Comparison of ENCODE assay signal across 19 cellular contexts in genomic region chr1:213997031-213997771, GRCh38. TPM values are rescaled to one million over a fixed set of nuclear protein-coding genes. Genes with fewer than 3 reads are reported as not detected.
DNase-seq lines count a peak whose midpoint lies in the region; ATAC-seq and TF ChIP-seq lines count a peak whose summit lies in the region.
"Had no signal": no experiment of that assay in that cellular context is flagged by ENCODE, and none has a peak within 500 bp of the region (broad histone marks: within the 10 kb centered on the region; RNA-seq: fewer than 3 reads in every experiment).

No MANE protein-coding gene starts in this region.

- H3K4me3 ChIP-seq in fibroblast of lung (replicated peaks in 1 of 4; ENCODE audit: control extremely low read depth in 1 of 4, insufficient read depth in 1 of 4, low read depth in 3 of 4, low read length in 4 of 4): peak overlapping the region in 2 of 4 experiments; percentile 46 to 47
- H3K4me3 ChIP-seq in urinary bladder (ENCODE audit: low read depth, low read length): peak overlapping the region; percentile 6
- no peak overlapping the region for H3K4me3 ChIP-seq in vagina
- peak overlapping the region in 1 of 2 donors; percentile 30 for H3K4me3 ChIP-seq in testis
- H3K4me3 ChIP-seq: uterus had no signal

- H3K4me1 ChIP-seq in fibroblast of lung (ENCODE audit: control insufficient read depth, extremely low read depth, insufficient read depth, low read length) (no peaks in the 10 kb centered on the region), urinary bladder (ENCODE audit: insufficient read depth) (no peaks in the 10 kb centered on the region), vagina (no peaks in the 10 kb centered on the region), testis (peaks cover 5% of the 10 kb centered on the region)
- H3K4me1 ChIP-seq: uterus had no signal

- no peak overlapping the region for H3K4me3 Mint-ChIP-seq in T-helper 2 cell treated with Interferon-gamma antibody and Interleukin-4, amounts not matched to agents 5 μg/mL and 100 μg/mL, for 36 hours
- H3K4me3 Mint-ChIP-seq: CD4-positive, alpha-beta memory T cell; T-helper 17 cell had no signal

- H3K27ac Mint-ChIP-seq in T-helper 2 cell treated with Interferon-gamma antibody and Interleukin-4, amounts not matched to agents 5 μg/mL and 100 μg/mL, for 36 hours: no peak overlapping the region
- H3K27ac Mint-ChIP-seq: CD4-positive, alpha-beta memory T cell; T-helper 17 cell had no signal

- H3K36me3 ChIP-seq in fibroblast of lung (ENCODE audit: control insufficient read depth, insufficient read depth, low read length) (no peaks in the 10 kb centered on the region), urinary bladder (ENCODE audit: insufficient read depth) (peaks cover 1% of the 10 kb centered on the region), vagina (no peaks in the 10 kb centered on the region), testis (ENCODE audit: low read depth, missing control alignments) (no peaks in the 10 kb centered on the region)
- H3K36me3 ChIP-seq: neutrophil, uterus had no signal

- H2AFZ ChIP-seq in fibroblast of lung (ENCODE audit: low read length): no peak overlapping the region

- H3K9me3 Mint-ChIP-seq in T-helper 2 cell treated with Interferon-gamma antibody and Interleukin-4, amounts not matched to agents 5 μg/mL and 100 μg/mL, for 36 hours: no peaks in the 10 kb centered on the region

- H3K9ac ChIP-seq in fibroblast of lung (ENCODE audit: insufficient read depth, low read length): no peak overlapping the region

- no peaks in the 10 kb centered on the region for H3K36me3 Mint-ChIP-seq in T-helper 2 cell treated with Interferon-gamma antibody and Interleukin-4, amounts not matched to agents 5 μg/mL and 100 μg/mL, for 36 hours (ENCODE audit: low read depth)
- H3K36me3 Mint-ChIP-seq: CD4-positive, alpha-beta memory T cell had no signal

- no peak for TF ChIP-seq POLR2A in vagina (IDR thresholded peaks at IDR 0.05)
- no peak for TF ChIP-seq POLR2A in testis (IDR thresholded peaks at IDR 0.05)

- no peaks in the 10 kb centered on the region for H3K27me3 ChIP-seq in fibroblast of lung (ENCODE audit: control insufficient read depth, insufficient read depth, low read length)
- no peaks in the 10 kb centered on the region for H3K27me3 ChIP-seq in vagina
- H3K27me3 ChIP-seq in testis: no peaks in the 10 kb centered on the region

- WGBS in urinary bladder: 69% methylated on average over 27 of the region's 27 CpGs
- WGBS in testis, 2 donors: 49 to 58% methylated on average over 27 of the region's 27 CpGs

- TF ChIP-seq CTCF in fibroblast of lung (conservative IDR thresholded peaks at IDR 0.05 in 1 of 2, IDR thresholded peaks at IDR 0.05 in 1 of 2; ENCODE audit: low read depth in 1 of 2, low read length in 2 of 2): no peak
- no peak for TF ChIP-seq CTCF in vagina (IDR thresholded peaks at IDR 0.05)
- TF ChIP-seq CTCF in testis (IDR thresholded peaks at IDR 0.05): no peak

- peak; percentile 58 for DNase-seq in Right ventricle myocardium inferior (ENCODE audit: missing footprints)
- DNase-seq in cardiac septum (ENCODE audit: low spot score): no peak
- DNase-seq in fibroblast of lung (ENCODE audit: low read depth in 2 of 2): peak in 1 of 2 donors; percentile 31
- DNase-seq in myocyte (ENCODE audit: low read depth): peak; percentile 78
- no peak for DNase-seq in T-helper 2 cell treated with Interferon-gamma antibody and Interleukin-4, amounts not matched to agents 5 μg/mL and 100 μg/mL, for 36 hours (ENCODE audit: low spot score)
- no peak for DNase-seq in vagina (ENCODE audit: extremely low spot score in 2 of 2)
- no peak for DNase-seq in testis
- DNase-seq: activated CD4-positive, CD25-positive, alpha-beta regulatory T cell treated with anti-CD3 and anti-CD28 coated beads, Interleukin-2, amount 50 U/mL, for 72 hours; activated effector memory CD4-positive, alpha-beta T cell treated with anti-CD3 and anti-CD28 coated beads, Interleukin-2, amount 50 U/mL, for 16 hours; CD4-positive, alpha-beta memory T cell; DMS79 treated with DMSO at 0.1 percent for 48 hours; HCEC 1CT; NCI-H2081; NCI-H82; T-helper 17 cell; uterus had no signal

- H3K9me3 ChIP-seq in fibroblast of lung (ENCODE audit: control insufficient read depth, insufficient read depth, low read depth, low read length) (no peaks in the 10 kb centered on the region), vagina (no peaks in the 10 kb centered on the region), testis (no peaks in the 10 kb centered on the region)
- H3K9me3 ChIP-seq: neutrophil, uterus had no signal

- H3K4me1 Mint-ChIP-seq in T-helper 2 cell treated with Interferon-gamma antibody and Interleukin-4, amounts not matched to agents 5 μg/mL and 100 μg/mL, for 36 hours (ENCODE audit: low read depth): no peaks in the 10 kb centered on the region
- H3K4me1 Mint-ChIP-seq: CD4-positive, alpha-beta memory T cell; T-helper 17 cell had no signal

- no peaks in the 10 kb centered on the region for H4K20me1 ChIP-seq in fibroblast of lung (ENCODE audit: control insufficient read depth, extremely low read depth, insufficient read depth, low read length)

- H3K27ac ChIP-seq in fibroblast of lung (ENCODE audit: insufficient read depth, low read length) (no peak overlapping the region), urinary bladder (ENCODE audit: low read depth) (peak overlapping the region; percentile 31), vagina (no peak overlapping the region), testis (no peak overlapping the region)
- H3K27ac ChIP-seq: neutrophil, uterus had no signal

- H3K79me2 ChIP-seq in fibroblast of lung (ENCODE audit: control insufficient read depth, insufficient read depth, low read length): no peaks in the 10 kb centered on the region

- intact Hi-C loops in Right ventricle myocardium inferior (cut with DNase I) (no loop called here), cardiac septum (cut with DNase I) (no loop called here), vagina (cut with DNase I) (no loop called here), testis (cut with DNase I; ENCODE audit: low total_unique reads) (no loop called here)

- peaks cover 15% of the 10 kb centered on the region for H3K27me3 Mint-ChIP-seq in T-helper 2 cell treated with Interferon-gamma antibody and Interleukin-4, amounts not matched to agents 5 μg/mL and 100 μg/mL, for 36 hours (ENCODE audit: low read depth)

- ATAC-seq in Right ventricle myocardium inferior: peak; percentile 46
- ATAC-seq: T-helper 17 cell had no signal

- H3K4me2 ChIP-seq in fibroblast of lung (ENCODE audit: extremely low read depth, insufficient read depth, low read length): peak overlapping the region; percentile 32

RNA-seq across cellular contexts. Expression of gene PROX1, which starts 9.4 kb away (rescaled TPM):
- total RNA-seq in Right ventricle myocardium inferior (82.9 TPM), cardiac septum (110 TPM), fibroblast of lung (under 0.01 and 0.17 TPM in 2 replicates), myocyte (6.7 and 8.5 TPM in 2 replicates), urinary bladder (15.9 TPM), vagina (4.7 TPM), testis (1 to 10 TPM; 4.2 to 6.5 TPM)
- polyA plus RNA-seq in fibroblast of lung (0.02 and 0.05 TPM in 2 replicates), urinary bladder (1.4 TPM), testis (ENCODE audit: insufficient read depth, low read depth, low replicate concordance) (19.1 TPM)
- polyA plus RNA-seq in fibroblast of lung (2012): 0.16 TPM in 1 of 2 replicates, not detected in the other
- polyA minus RNA-seq in fibroblast of lung (ENCODE audit: low replicate concordance): 4.5 TPM in 1 of 2 replicates, not detected in the other
- 1.0 TPM for polyA plus RNA-seq in myocyte (2012)
- total RNA-seq: A673; CD4-positive, alpha-beta memory T cell; T-helper 17 cell had no signal
- polyA plus RNA-seq: CD4-positive, alpha-beta memory T cell had no signal

Comparison
In these comparisons a context has a peak if more than half of its experiments do, and no peak if none do; other contexts are left out.
1. DNase-seq: peak in Right ventricle myocardium inferior (single experiment) and myocyte (single experiment); none in cardiac septum (single experiment), T-helper 2 cell treated with Interferon-gamma antibody and Interleukin-4, amounts not matched to agents 5 μg/mL and 100 μg/mL, for 36 hours (single experiment), vagina (0 of 2) and testis (single experiment).